Comparison of ENCODE assay signal across 9 cellular contexts in genomic region chrX:96770315-96770714, GRCh38.
A peak's percentile ranks its signal among the peaks of the same experiment; 100 is the strongest.
DNase-seq lines count a peak whose midpoint lies in the region; ATAC-seq and TF ChIP-seq lines count a peak whose summit lies in the region.
"Had no signal": no experiment of that assay in that cellular context is flagged by ENCODE, and none has a peak within 500 bp of the region (broad histone marks: within the 10 kb centered on the region; RNA-seq: fewer than 3 reads in every experiment).

No MANE protein-coding gene starts in this region.

- no peak overlapping the region for H2AFZ ChIP-seq in H9 (ENCODE audit: low read length)

- no peaks in the 10 kb centered on the region for H3K27me3 Mint-ChIP-seq in H9 (ENCODE audit: low read depth)
- no peaks in the 10 kb centered on the region for H3K27me3 Mint-ChIP-seq in T-helper 2 cell treated with Interferon-gamma antibody and Interleukin-4, amounts not matched to agents 5 μg/mL and 100 μg/mL, for 36 hours (ENCODE audit: low read depth)
- H3K27me3 Mint-ChIP-seq: activated CD4-positive, alpha-beta memory T cell treated with anti-CD3 and anti-CD28 coated beads for 36 hours had no signal

- no CpG with 5 or more reads among the region's 2 CpGs for WGBS in H9 (ENCODE audit: extremely low coverage, insufficient read length, low lambda C conversion rate)
- WGBS in aorta, 2 donors = 21 to 22% methylated on average over 2 of the region's 2 CpGs

- H3K79me2 ChIP-seq in H9 (ENCODE audit: insufficient read depth, low read length) = no peaks in the 10 kb centered on the region

- H4K20me1 ChIP-seq in H9 (ENCODE audit: control insufficient read depth, insufficient read depth, insufficient read length) = no peaks in the 10 kb centered on the region

- H3K79me1 ChIP-seq in H9 (ENCODE audit: insufficient read depth, low read depth, low read length, poor library complexity, severe bottlenecking) = no peaks in the 10 kb centered on the region

- intact Hi-C loops in aorta (cut with DNase I) = no loop called here

- no peak overlapping the region for H3K14ac ChIP-seq in H9 (ENCODE audit: insufficient read depth, low read length)

- no peak overlapping the region for H3K9ac ChIP-seq in H9 (ENCODE audit: extremely low read depth, insufficient read length, low read length)

- no peak overlapping the region for H3K18ac ChIP-seq in H9 (ENCODE audit: insufficient read length, low read depth, low read length)

- no peak overlapping the region for H3K4me2 ChIP-seq in H9 (ENCODE audit: insufficient read depth, insufficient read length, low read length)

- peaks cover 14% of the 10 kb centered on the region in 2 experiments for H3K4me1 Mint-ChIP-seq in H9
- no peaks in the 10 kb centered on the region for H3K4me1 Mint-ChIP-seq in T-helper 2 cell treated with Interferon-gamma antibody and Interleukin-4, amounts not matched to agents 5 μg/mL and 100 μg/mL, for 36 hours (ENCODE audit: low read depth)

- no peaks in the 10 kb centered on the region for H3K9me3 ChIP-seq in H9 (ENCODE audit: control insufficient read depth, low read depth, low read length)
- H3K9me3 ChIP-seq in aorta (ENCODE audit: control insufficient read depth, low read length) = no peaks in the 10 kb centered on the region

- H3K4me3 Mint-ChIP-seq in H9 = no peak overlapping the region
- H3K4me3 Mint-ChIP-seq in T-helper 2 cell treated with Interferon-gamma antibody and Interleukin-4, amounts not matched to agents 5 μg/mL and 100 μg/mL, for 36 hours = no peak overlapping the region
- H3K4me3 Mint-ChIP-seq: activated CD4-positive, alpha-beta memory T cell treated with anti-CD3 and anti-CD28 coated beads for 36 hours had no signal

- no peaks in the 10 kb centered on the region for H3K9me3 Mint-ChIP-seq in H9
- no peaks in the 10 kb centered on the region for H3K9me3 Mint-ChIP-seq in T-helper 2 cell treated with Interferon-gamma antibody and Interleukin-4, amounts not matched to agents 5 μg/mL and 100 μg/mL, for 36 hours
- H3K9me3 Mint-ChIP-seq: activated CD4-positive, alpha-beta memory T cell treated with anti-CD3 and anti-CD28 coated beads for 36 hours had no signal

- H3K27ac ChIP-seq in H9 (ENCODE audit: insufficient read length, low read depth, low read length) (no peak overlapping the region), aorta (ENCODE audit: low read depth in 1 of 2, low read length in 2 of 2) (no peak overlapping the region)

- no peak overlapping the region for H2BK15ac ChIP-seq in H9 (ENCODE audit: low read depth, low read length)

- H3K27me3 ChIP-seq in BJ (ENCODE audit: control insufficient read depth, insufficient read depth, low read length) = no peaks in the 10 kb centered on the region
- H3K27me3 ChIP-seq in H9 (ENCODE audit: insufficient read depth, low read length) = no peaks in the 10 kb centered on the region
- no peaks in the 10 kb centered on the region for H3K27me3 ChIP-seq in kidney epithelial cell (ENCODE audit: control insufficient read depth, insufficient read depth, low read length)
- H3K27me3 ChIP-seq in aorta (ENCODE audit: control insufficient read depth in 1 of 2, insufficient read depth in 2 of 2, low read length in 1 of 2) = no peaks in the 10 kb centered on the region

- H3K4me1 ChIP-seq in H9 (ENCODE audit: insufficient read depth, low read length) = no peaks in the 10 kb centered on the region
- no peaks in the 10 kb centered on the region for H3K4me1 ChIP-seq in aorta (ENCODE audit: control insufficient read depth in 1 of 2, insufficient read depth in 2 of 2, low read length in 2 of 2)

- H2AK5ac ChIP-seq in H9 (ENCODE audit: insufficient read length, low read length) = no peak overlapping the region

- no peak for DNase-seq in BJ (ENCODE audit: low read depth)
- DNase-seq in H9 = no peak
- no peak for DNase-seq in kidney epithelial cell (ENCODE audit: low read depth)
- DNase-seq in SKM-1 (lab: John Stamatoyannopoulos, UW; ENCODE audit: unreplicated experiment) = no peak
- no peak for DNase-seq in aorta
- DNase-seq in T-helper 2 cell treated with Interferon-gamma antibody and Interleukin-4, amounts not matched to agents 5 μg/mL and 100 μg/mL, for 36 hours (ENCODE audit: low spot score) = no peak
- DNase-seq in NCI-H526 treated with DMSO at 0.1 percent for 48 hours (lab: John Stamatoyannopoulos, UW) = no peak
- DNase-seq: activated CD4-positive, alpha-beta memory T cell treated with anti-CD3 and anti-CD28 coated beads for 36 hours had no signal

- POLR2A ChIA-PET in BJ (lab: Charles Lee) = no interaction called here

- no peak overlapping the region for H3K4ac ChIP-seq in H9 (ENCODE audit: low read depth, low read length)

- no peak overlapping the region for H4K8ac ChIP-seq in H9 (replicated peaks; ENCODE audit: insufficient read length, low read depth, low read length)

- no peak overlapping the region for H4K91ac ChIP-seq in H9 (ENCODE audit: insufficient read length, low read depth, low read length)

- H3K27ac Mint-ChIP-seq in H9 = no peak overlapping the region
- no peak overlapping the region for H3K27ac Mint-ChIP-seq in T-helper 2 cell treated with Interferon-gamma antibody and Interleukin-4, amounts not matched to agents 5 μg/mL and 100 μg/mL, for 36 hours
- H3K27ac Mint-ChIP-seq: activated CD4-positive, alpha-beta memory T cell treated with anti-CD3 and anti-CD28 coated beads for 36 hours had no signal

- CTCF ChIA-PET in BJ (lab: Yijun Ruan, JAX) = interaction anchor here (0.6 to 1.7 kb wide), 5 partner anchors 12 to 1213 kb away, joined by 3 to 6 read pairs (median 4); no protein-coding TSS in a partner anchor

- no peak overlapping the region for H3T11ph ChIP-seq in H9 (ENCODE audit: low read length)

- no peak overlapping the region for H2BK20ac ChIP-seq in H9 (ENCODE audit: low read depth, low read length, poor library complexity, severe bottlenecking)

- TF ChIP-seq CTCF in BJ (IDR thresholded peaks at IDR 0.05; ENCODE audit: insufficient read depth, low read depth, low read length) = 0 out of 2 replicates have a peak, but pooled peaks have one; percentile 18
- peak; percentile 75 for TF ChIP-seq CTCF in H9 (conservative IDR thresholded peaks at IDR 0.05)
- peak; percentile 9; the same call in 1 of the 2 replicates for TF ChIP-seq CTCF in WI38 (IDR thresholded peaks at IDR 0.05; ENCODE audit: low read depth, low read length)
- peak; percentile 42 for TF ChIP-seq CTCF in kidney epithelial cell (IDR thresholded peaks at IDR 0.05; ENCODE audit: insufficient read depth, low read length, poor library complexity, severe bottlenecking)

- H3K56ac ChIP-seq in H9 (ENCODE audit: insufficient read length, low read depth, low read length) = no peak overlapping the region

- ATAC-seq in aorta (ENCODE audit: low FRiP score) = no peak

- H3K4me3 ChIP-seq in BJ (ENCODE audit: low read depth, low read length) = no peak overlapping the region
- H3K4me3 ChIP-seq in WI38 (ENCODE audit: low read depth, low read length) = no peak overlapping the region
- H3K4me3 ChIP-seq in kidney epithelial cell (ENCODE audit: low read depth, low read length) = no peak overlapping the region
- no peak overlapping the region for H3K4me3 ChIP-seq in aorta (ENCODE audit: low read length in 2 of 2)

- no peaks in the 10 kb centered on the region for H3K36me3 ChIP-seq in BJ (ENCODE audit: control insufficient read depth, insufficient read depth, low read length)
- no peaks in the 10 kb centered on the region for H3K36me3 ChIP-seq in kidney epithelial cell (ENCODE audit: control insufficient read depth, insufficient read depth, low read length)
- no peaks in the 10 kb centered on the region for H3K36me3 ChIP-seq in aorta (ENCODE audit: control insufficient read depth in 1 of 2, insufficient read depth in 2 of 2, low read length in 1 of 2)

- H2BK12ac ChIP-seq in H9 (ENCODE audit: insufficient read length, low read depth, low read length) = no peak overlapping the region

- H2BK120ac ChIP-seq in H9 (ENCODE audit: low read depth, low read length, poor library complexity, severe bottlenecking) = no peak overlapping the region

- H3K23me2 ChIP-seq in H9 (ENCODE audit: insufficient read length, low read depth, low read length, poor library complexity, severe bottlenecking) = no peaks in the 10 kb centered on the region

- H3K36me3 Mint-ChIP-seq in H9 (ENCODE audit: insufficient read depth in 1 of 3, low read depth in 3 of 3) = no peaks in the 10 kb centered on the region; a peak in 1 of 7 replicates
- no peaks in the 10 kb centered on the region for H3K36me3 Mint-ChIP-seq in T-helper 2 cell treated with Interferon-gamma antibody and Interleukin-4, amounts not matched to agents 5 μg/mL and 100 μg/mL, for 36 hours (ENCODE audit: low read depth)
- H3K36me3 Mint-ChIP-seq: activated CD4-positive, alpha-beta memory T cell treated with anti-CD3 and anti-CD28 coated beads for 36 hours had no signal

- H2BK5ac ChIP-seq in H9 (ENCODE audit: insufficient read length, low read length) = no peak overlapping the region

- H4K5ac ChIP-seq in H9 (ENCODE audit: insufficient read length, low read depth, low read length) = no peak overlapping the region

- H3K23ac ChIP-seq in H9 (ENCODE audit: insufficient read length, low read depth, low read length) = no peak overlapping the region

Comparison
In these comparisons a context has a peak if more than half of its experiments do, and no peak if none do; other contexts are left out.
1. CTCF ChIP-seq: peak in every context shown above with its lines; median percentile 75 in H9; 42 in kidney epithelial cell; 18 in BJ; 9 in WI38.